ENCODE assay signal across 12 cellular contexts in the genomic region with DNA sequence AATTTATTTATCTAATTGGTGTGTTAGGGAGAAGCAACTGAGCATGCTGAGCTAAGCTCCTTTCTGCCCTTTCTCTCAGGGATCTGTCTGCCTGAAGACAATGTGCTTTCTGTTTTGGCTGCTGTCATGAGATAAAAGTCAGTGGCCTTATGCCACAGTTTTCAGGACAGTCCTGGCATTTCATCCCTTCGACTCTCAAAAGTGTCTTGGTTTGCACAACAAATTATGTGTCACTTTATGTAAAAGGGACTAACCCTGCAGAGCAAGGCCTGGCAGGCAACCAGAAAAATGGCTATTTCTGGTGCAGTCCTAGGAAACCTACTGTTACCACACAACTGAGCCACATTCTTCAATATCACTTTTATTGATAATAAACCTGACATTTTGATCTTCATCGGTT.
DNase-seq lines count a peak whose midpoint lies in the region; ATAC-seq, FAIRE-seq and TF ChIP-seq lines count a peak whose summit lies in the region.
"Had no signal": no experiment of that assay in that cellular context is flagged by ENCODE, and none has a peak within 500 bp of the region (broad histone marks: within the 10 kb centered on the region; RNA-seq: fewer than 3 reads in every experiment).

No MANE protein-coding gene starts in this region.

- H4K5ac ChIP-seq in H1 (ENCODE audit: insufficient read length, low read depth, low read length), result no peak overlapping the region

- POLR2A ChIA-PET in H1 (lab: Charles Lee; ENCODE audit: partially characterized antibody), result no interaction called here
- POLR2A ChIA-PET in activated CD4-positive, alpha-beta memory T cell treated with anti-CD3 and anti-CD28 coated beads for 36 hours (lab: Charles Lee), result no interaction called here

- H3K36me3 ChIP-seq in H1 (ENCODE audit: control insufficient read depth in 2 of 4, insufficient read depth in 4 of 4, low read length in 3 of 4), result no peaks in the 10 kb centered on the region
- no peaks in the 10 kb centered on the region for H3K36me3 ChIP-seq in neural progenitor cell

- TF ChIP-seq RAD21 in H1 (IDR thresholded peaks at IDR 0.05 in 1 of 2, conservative IDR thresholded peaks at IDR 0.05 in 1 of 2; ENCODE audit: low read depth in 2 of 2, low read length in 2 of 2), result no peak

- no peak overlapping the region for H2BK15ac ChIP-seq in H1 (ENCODE audit: low read length)

- intact Hi-C loops in activated CD4-positive, alpha-beta memory T cell treated with anti-CD3 and anti-CD28 coated beads for 36 hours (cut with micrococcal nuclease), result loop anchor here (1.0 to 5.0 kb wide), 3 partner anchors 94 to 739 kb away; a partner anchor contains a TSS

- H3K4me2 ChIP-seq in H1 (ENCODE audit: insufficient read depth in 1 of 2, low read depth in 2 of 2, low read length in 2 of 2) (no peak overlapping the region), neural progenitor cell (peak overlapping the region; percentile 45)

- no peak overlapping the region for H3K27ac ChIP-seq in H1 (ENCODE audit: low read depth, low read length)
- peak overlapping the region; percentile 78 for H3K27ac ChIP-seq in neural progenitor cell
- H3K27ac ChIP-seq: foreskin keratinocyte had no signal

- H2BK120ac ChIP-seq in H1 (replicated peaks; ENCODE audit: low read depth, low read length), result no peak overlapping the region

- H3K9me3 Mint-ChIP-seq in neural progenitor cell, result no peaks in the 10 kb centered on the region
- no peaks in the 10 kb centered on the region for H3K9me3 Mint-ChIP-seq in activated CD4-positive, alpha-beta memory T cell treated with anti-CD3 and anti-CD28 coated beads for 36 hours
- H3K9me3 Mint-ChIP-seq: dendritic cell treated with granulocyte-macrophage colony-stimulating factor and Interleukin-4, amounts not matched to agents 40 ng/mL and 50 ng/mL, for 4 days; T-helper 2 cell treated with Interferon-gamma antibody and Interleukin-4, amounts not matched to agents 5 μg/mL and 100 μg/mL, for 36 hours had no signal

- H3K4me3 Mint-ChIP-seq in neural progenitor cell, result no peak overlapping the region
- H3K4me3 Mint-ChIP-seq in activated CD4-positive, alpha-beta memory T cell treated with anti-CD3 and anti-CD28 coated beads for 36 hours, result no peak overlapping the region
- H3K4me3 Mint-ChIP-seq: dendritic cell treated with granulocyte-macrophage colony-stimulating factor and Interleukin-4, amounts not matched to agents 40 ng/mL and 50 ng/mL, for 4 days; T-helper 2 cell treated with Interferon-gamma antibody and Interleukin-4, amounts not matched to agents 5 μg/mL and 100 μg/mL, for 36 hours had no signal

- TF ChIP-seq POLR2A in H1 (IDR thresholded peaks at IDR 0.05; ENCODE audit: control extremely low read depth in 1 of 2, low read depth in 2 of 2, low read length in 2 of 2), result no peak

- H3K27ac Mint-ChIP-seq in neural progenitor cell, result peak overlapping the region; percentile 64
- H3K27ac Mint-ChIP-seq in activated CD4-positive, alpha-beta memory T cell treated with anti-CD3 and anti-CD28 coated beads for 36 hours, result no peak overlapping the region
- H3K27ac Mint-ChIP-seq: dendritic cell treated with granulocyte-macrophage colony-stimulating factor and Interleukin-4, amounts not matched to agents 40 ng/mL and 50 ng/mL, for 4 days; T-helper 2 cell treated with Interferon-gamma antibody and Interleukin-4, amounts not matched to agents 5 μg/mL and 100 μg/mL, for 36 hours had no signal

- H2BK12ac ChIP-seq in H1 (ENCODE audit: low read depth, low read length), result no peak overlapping the region

- TF ChIP-seq EP300 in H1 (IDR thresholded peaks at IDR 0.05; ENCODE audit: borderline replicate concordance in 1 of 2, low read depth in 2 of 2, low read length in 2 of 2), result no peak

- H3K79me2 ChIP-seq in H1 (ENCODE audit: control insufficient read depth in 1 of 2, insufficient read depth in 2 of 2, low read length in 2 of 2), result no peaks in the 10 kb centered on the region
- peaks cover 6% of the 10 kb centered on the region for H3K79me2 ChIP-seq in neural progenitor cell (ENCODE audit: low read depth)

- CTCF ChIA-PET in H1 (lab: Charles Lee; ENCODE audit: partially characterized antibody), result interaction anchor here (0.8 to 6.7 kb wide), 43 partner anchors 9 to 407 kb away, joined by 3 to 68 read pairs (median 4); a partner anchor contains a TSS
- CTCF ChIA-PET in activated CD4-positive, alpha-beta memory T cell treated with anti-CD3 and anti-CD28 coated beads for 36 hours (lab: Charles Lee), result interaction anchor here (0.6 to 4.8 kb wide), 24 partner anchors 9 to 471 kb away, joined by 3 to 64 read pairs (median 7); a partner anchor contains a TSS

- no peak overlapping the region for H2BK20ac ChIP-seq in H1 (ENCODE audit: low read length)

- H3K14ac ChIP-seq in H1 (ENCODE audit: insufficient read length), result no peak overlapping the region

- no peak for ATAC-seq in HG03139 (IDR thresholded peaks at IDR 0.05; ENCODE audit: unreplicated experiment)

- 86% methylated on average over 2 of the region's 2 CpGs; no CpG with 5 or more reads in 1 of the 2 experiments for WGBS in H1 (ENCODE audit: extremely low coverage in 1 of 2, insufficient coverage in 1 of 2, insufficient read length in 1 of 2, insufficient replicate concordance in 2 of 2, low coverage in 1 of 2, low lambda C conversion rate in 2 of 2, missing lambda C conversion rate in 1 of 2), 2 experiments

- peaks cover 0 to 11% (median 2%) of the 10 kb centered on the region in 4 experiments; a peak in 2 of 7 replicates for H3K4me1 ChIP-seq in H1 (replicated peaks in 1 of 4; ENCODE audit: control insufficient read depth in 3 of 4, insufficient read depth in 4 of 4, low read length in 3 of 4)
- peaks cover 38% of the 10 kb centered on the region for H3K4me1 ChIP-seq in neural progenitor cell

- no peak for TF ChIP-seq CTCF in H1 (IDR thresholded peaks at IDR 0.05; ENCODE audit: control extremely low read depth in 1 of 3, insufficient read depth in 1 of 3, low read depth in 1 of 3, low read length in 3 of 3)
- TF ChIP-seq CTCF in neural progenitor cell (IDR thresholded peaks at IDR 0.05), result no peak

- FAIRE-seq in H1 (lab: Jason Lieb, UNC), result no peak

- no peaks in the 10 kb centered on the region for H3K23me2 ChIP-seq in H1 (ENCODE audit: low read depth, low read length)

- H4K91ac ChIP-seq in H1 (replicated peaks; ENCODE audit: insufficient read length, low read length), result no peak overlapping the region

- H4K8ac ChIP-seq in H1 (ENCODE audit: extremely low read depth, insufficient read depth, low read length), result no peak overlapping the region

- no peak overlapping the region for H2BK5ac ChIP-seq in H1 (ENCODE audit: low read depth, low read length)

- DNase-seq in Ammon's horn (ENCODE audit: low spot score), result peak; percentile 65
- DNase-seq in NCI-H82 treated with DMSO at 0.1 percent for 48 hours (lab: John Stamatoyannopoulos, UW; ENCODE audit: unreplicated experiment), result peak; percentile 55
- no peak for DNase-seq in H1 (ENCODE audit: low read depth in 1 of 2, low spot score in 2 of 2)
- peak; percentile 43 for DNase-seq in neural progenitor cell (ENCODE audit: low spot score)
- DNase-seq in NCI-H1694 (lab: John Stamatoyannopoulos, UW), result no peak
- no peak for DNase-seq in NCI-H2171 treated with DMSO at 0.1 percent for 48 hours (lab: John Stamatoyannopoulos, UW)
- no peak for DNase-seq in activated CD4-positive, alpha-beta memory T cell treated with anti-CD3 and anti-CD28 coated beads for 36 hours
- DNase-seq: activated naive CD4-positive, alpha-beta T cell treated with anti-CD3 and anti-CD28 coated beads, Interleukin-2, amount 50 U/mL, for 16 hours had no signal

- no peak overlapping the region for H3K18ac ChIP-seq in H1 (ENCODE audit: extremely low read depth, low read length)

- H3K27me3 ChIP-seq in H1 (replicated peaks in 1 of 4; ENCODE audit: control insufficient read depth in 3 of 4, extremely low read depth in 1 of 4, insufficient read depth in 3 of 4, low read length in 3 of 4), result no peaks in the 10 kb centered on the region
- H3K27me3 ChIP-seq in neural progenitor cell, result no peaks in the 10 kb centered on the region
- H3K27me3 ChIP-seq: foreskin keratinocyte had no signal

- peaks cover 3% of the 10 kb centered on the region for H3K36me3 Mint-ChIP-seq in neural progenitor cell
- no peaks in the 10 kb centered on the region for H3K36me3 Mint-ChIP-seq in activated CD4-positive, alpha-beta memory T cell treated with anti-CD3 and anti-CD28 coated beads for 36 hours

- no peaks in the 10 kb centered on the region for H3K79me1 ChIP-seq in H1 (ENCODE audit: low read depth, low read length)

- H2AFZ ChIP-seq in H1 (ENCODE audit: low read length) (peak overlapping the region; percentile 45; the same call in 1 of the 2 replicates), neural progenitor cell (replicated peaks) (no peak overlapping the region)

- peaks cover 64% of the 10 kb centered on the region for H3K4me1 Mint-ChIP-seq in neural progenitor cell
- no peaks in the 10 kb centered on the region for H3K4me1 Mint-ChIP-seq in activated CD4-positive, alpha-beta memory T cell treated with anti-CD3 and anti-CD28 coated beads for 36 hours (ENCODE audit: low read depth)

- H4K20me1 ChIP-seq in H1 (replicated peaks in 1 of 2; ENCODE audit: control insufficient read depth in 1 of 2, insufficient read depth in 2 of 2, low read length in 2 of 2), result no peaks in the 10 kb centered on the region
- H4K20me1 ChIP-seq in neural progenitor cell (ENCODE audit: low read depth), result no peaks in the 10 kb centered on the region

- no peaks in the 10 kb centered on the region for H3K9me3 ChIP-seq in H1 (ENCODE audit: insufficient read depth in 2 of 2, low read depth in 1 of 2, low read length in 1 of 2)
- no peaks in the 10 kb centered on the region for H3K9me3 ChIP-seq in neural progenitor cell (ENCODE audit: low read depth)

- H3F3A ChIP-seq in neural progenitor cell (ENCODE audit: low read depth), result peaks cover 25% of the 10 kb centered on the region

- no peak overlapping the region for H3K4me3 ChIP-seq in H1 (ENCODE audit: extremely low read depth in 1 of 4, insufficient read depth in 2 of 4, low read depth in 3 of 4, low read length in 4 of 4)
- no peak overlapping the region for H3K4me3 ChIP-seq in neural progenitor cell

- H3K27me3 Mint-ChIP-seq in neural progenitor cell (ENCODE audit: insufficient read depth, low read depth), result no peaks in the 10 kb centered on the region
- H3K27me3 Mint-ChIP-seq in activated CD4-positive, alpha-beta memory T cell treated with anti-CD3 and anti-CD28 coated beads for 36 hours, result peaks cover 1% of the 10 kb centered on the region

- H2AK5ac ChIP-seq in H1 (ENCODE audit: low read depth, low read length), result no peak overlapping the region

- H3K4ac ChIP-seq in H1 (replicated peaks; ENCODE audit: insufficient read length, low read depth, low read length), result no peak overlapping the region

- H3K56ac ChIP-seq in H1 (replicated peaks; ENCODE audit: insufficient read length, low read depth, low read length), result no peak overlapping the region

- H3K23ac ChIP-seq in H1 (ENCODE audit: insufficient read length), result no peak overlapping the region

- H3K9ac ChIP-seq in H1 (replicated peaks in 1 of 4; ENCODE audit: extremely low read depth in 1 of 4, low read depth in 3 of 4, low read length in 3 of 4), result no peak overlapping the region
- H3K9ac ChIP-seq in neural progenitor cell, result no peak overlapping the region

TF ChIP-seq in H1, 55 proteins besides CTCF, POLR2A, EP300 and RAD21:
- no peak for TF ChIP-seq HDAC6 (IDR thresholded peaks at IDR 0.05; ENCODE audit: low read depth, low read length)

Comparison
In these comparisons a context has a peak if more than half of its experiments do, and no peak if none do; other contexts are left out.
1. DNase-seq: peak in Ammon's horn (single experiment), NCI-H82 treated with DMSO at 0.1 percent for 48 hours (single experiment) and neural progenitor cell (single experiment); none in H1 (0 of 2), NCI-H1694 (single experiment), NCI-H2171 treated with DMSO at 0.1 percent for 48 hours (single experiment) and activated CD4-positive, alpha-beta memory T cell treated with anti-CD3 and anti-CD28 coated beads for 36 hours (single experiment).